Comparison of ENCODE assay signal across 6 cellular contexts in the genomic region with DNA sequence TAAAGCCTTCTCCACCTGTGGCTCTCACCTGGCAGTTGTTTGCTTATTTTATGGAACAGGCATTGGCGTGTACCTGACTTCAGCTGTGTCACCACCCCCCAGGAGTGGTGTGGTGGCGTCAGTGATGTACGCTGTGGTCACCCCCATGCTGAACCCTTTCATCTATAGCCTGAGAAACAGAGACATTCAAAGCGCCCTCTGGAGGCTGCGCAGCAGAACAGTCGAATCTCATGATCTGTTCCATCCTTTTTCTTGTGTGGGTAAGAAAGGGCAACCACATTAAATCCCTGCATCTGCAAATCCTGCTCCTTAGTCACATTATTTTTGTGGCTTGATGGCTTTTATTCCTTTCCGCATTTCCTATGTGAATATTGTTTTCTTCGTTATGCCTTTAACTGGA.
DNase-seq lines count a peak whose midpoint lies in the region; ATAC-seq, FAIRE-seq and TF ChIP-seq lines count a peak whose summit lies in the region.
"Not testable (repeated sequence)": the region's sequence is repeated elsewhere in the genome, so short reads cannot be mapped to it uniquely, and the experiment has no call there.

No MANE protein-coding gene starts in this region.

- H3K27me3 ChIP-seq in H1 (replicated peaks in 1 of 4; ENCODE audit: control insufficient read depth in 3 of 4, extremely low read depth in 1 of 4, insufficient read depth in 3 of 4, low read length in 3 of 4); HepG2 (ENCODE audit: control insufficient read depth in 1 of 2, insufficient read depth in 2 of 2, low read length in 2 of 2): not testable (repeated sequence)

- TF ChIP-seq EP300 in H1 (IDR thresholded peaks at IDR 0.05; ENCODE audit: borderline replicate concordance in 1 of 2, low read depth in 2 of 2, low read length in 2 of 2); HepG2 (IDR thresholded peaks at IDR 0.05; ENCODE audit: low read depth in 2 of 2, low read length in 2 of 2); HepG2 (CRISPR knock-in tag; IDR thresholded peaks at IDR 0.05; ENCODE audit: borderline replicate concordance): not testable (repeated sequence)

- not testable (repeated sequence) for FAIRE-seq in H1 (lab: Jason Lieb, UNC); HepG2 (lab: Jason Lieb, UNC)

- POLR2A ChIA-PET in H1 (lab: Charles Lee; ENCODE audit: partially characterized antibody); HepG2 (lab: Yijun Ruan, JAX): not testable (repeated sequence)

- in situ Hi-C loops in SK-MEL-5 (cut with HindIII; ENCODE audit: low pct_unique_long_range_greater_than_20kb, low sequenced_read_pairs); HepG2 (cut with HindIII; ENCODE audit: extremely low pct_ligation_motif_present, low pct_unique_long_range_greater_than_20kb): not testable (repeated sequence)

- H2BK15ac ChIP-seq in H1 (ENCODE audit: low read length) = not testable (repeated sequence)

- H3K23me2 ChIP-seq in H1 (ENCODE audit: low read depth, low read length) = not testable (repeated sequence)

- peak; percentile 24 to 37; a peak in 3 of 4 replicates for TF ChIP-seq RAD21 in H1 (IDR thresholded peaks at IDR 0.05 in 1 of 2, conservative IDR thresholded peaks at IDR 0.05 in 1 of 2; ENCODE audit: low read depth in 2 of 2, low read length in 2 of 2)
- TF ChIP-seq RAD21 in HepG2 (CRISPR knock-in tag; IDR thresholded peaks at IDR 0.05) = not testable (repeated sequence)

- H3K18ac ChIP-seq in H1 (ENCODE audit: extremely low read depth, low read length) = not testable (repeated sequence)

- H3K4ac ChIP-seq in H1 (replicated peaks; ENCODE audit: insufficient read length, low read depth, low read length) = not testable (repeated sequence)

- not testable (repeated sequence) for TF ChIP-seq POLR2A in H1 (IDR thresholded peaks at IDR 0.05; ENCODE audit: control extremely low read depth in 1 of 2, low read depth in 2 of 2, low read length in 2 of 2); HepG2 (IDR thresholded peaks at IDR 0.05; ENCODE audit: insufficient read depth in 1 of 2, low read depth in 2 of 2, low read length in 2 of 2)

- not testable (repeated sequence) for H3K9me3 ChIP-seq in H1 (ENCODE audit: insufficient read depth in 2 of 2, low read depth in 1 of 2, low read length in 1 of 2); HepG2 (ENCODE audit: low read length)

- BruUV-seq in HepG2 (replicated peaks; lab: Mats Ljungman, UMichigan) = not testable (repeated sequence)

- CTCF ChIA-PET in H1 (lab: Charles Lee; ENCODE audit: partially characterized antibody) = interaction anchor here (0.7 kb wide), 1 partner anchor 138 kb away, joined by 3 read pairs; no protein-coding TSS in a partner anchor
- CTCF ChIA-PET in HepG2 (lab: Yijun Ruan, JAX; ENCODE audit: low intra/inter-chr PET ratio, low total read pairs) = not testable (repeated sequence)

- not testable (repeated sequence) for H3K23ac ChIP-seq in H1 (ENCODE audit: insufficient read length)

- H2BK5ac ChIP-seq in H1 (ENCODE audit: low read depth, low read length) = not testable (repeated sequence)

- H3K4me3 ChIP-seq in Jurkat, Clone E6-1 (ENCODE audit: low read length); H1 (ENCODE audit: extremely low read depth in 1 of 4, insufficient read depth in 2 of 4, low read depth in 3 of 4, low read length in 4 of 4); HepG2 (replicated peaks in 1 of 3; ENCODE audit: insufficient read depth in 1 of 3, low read depth in 2 of 3, low read length in 3 of 3): not testable (repeated sequence)

- H3K79me1 ChIP-seq in H1 (ENCODE audit: low read depth, low read length) = not testable (repeated sequence)

- not testable (repeated sequence) for H2AK5ac ChIP-seq in H1 (ENCODE audit: low read depth, low read length)

- not testable (repeated sequence) for ATAC-seq in HepG2

- TF ChIP-seq CTCF in H1 (IDR thresholded peaks at IDR 0.05; ENCODE audit: control extremely low read depth in 1 of 3, insufficient read depth in 1 of 3, low read depth in 1 of 3, low read length in 3 of 3) = peak; percentile 4 to 40 (median 23); a peak in 3 of 4 replicates
- TF ChIP-seq CTCF in HepG2 (CRISPR knock-in tag; IDR thresholded peaks at IDR 0.05) = peak; percentile 20; the same call in 1 of the 2 replicates

- H2AFZ ChIP-seq in H1 (ENCODE audit: low read length); HepG2 (ENCODE audit: low read length): not testable (repeated sequence)

- H4K8ac ChIP-seq in H1 (ENCODE audit: extremely low read depth, insufficient read depth, low read length) = not testable (repeated sequence)

- H3K36me3 ChIP-seq in H1 (ENCODE audit: control insufficient read depth in 2 of 4, insufficient read depth in 4 of 4, low read length in 3 of 4); HepG2 (replicated peaks in 1 of 2; ENCODE audit: control insufficient read depth in 1 of 2, insufficient read depth in 2 of 2, low read length in 2 of 2): not testable (repeated sequence)

- not testable (repeated sequence) for H3K4me1 ChIP-seq in H1 (replicated peaks in 1 of 4; ENCODE audit: control insufficient read depth in 3 of 4, insufficient read depth in 4 of 4, low read length in 3 of 4); HepG2 (ENCODE audit: insufficient read depth, low read length)

- H3K4me2 ChIP-seq in H1 (ENCODE audit: insufficient read depth in 1 of 2, low read depth in 2 of 2, low read length in 2 of 2); HepG2 (ENCODE audit: low read depth, low read length): not testable (repeated sequence)

- peak; percentile 0 for DNase-seq in DMS53 treated with DMSO at 0.1 percent for 48 hours (lab: John Stamatoyannopoulos, UW; ENCODE audit: unreplicated experiment)
- peak; percentile 30 for DNase-seq in Jurkat, Clone E6-1 (ENCODE audit: low read depth, low spot score)
- peak; percentile 38 for DNase-seq in SK-MEL-5 (ENCODE audit: low read depth, low spot score)
- DNase-seq in H1 (ENCODE audit: low read depth in 1 of 2, low spot score in 2 of 2) = peak in 1 of 2 experiments; percentile 47
- peak; percentile 9 for DNase-seq in iPS DF 4.7 (ENCODE audit: extremely low read depth, low spot score)
- DNase-seq in HepG2 (ENCODE audit: low spot score) = not testable (repeated sequence)

- not testable (repeated sequence) for H3K79me2 ChIP-seq in H1 (ENCODE audit: control insufficient read depth in 1 of 2, insufficient read depth in 2 of 2, low read length in 2 of 2); HepG2 (ENCODE audit: insufficient read depth, low read length)

- 88% methylated on average over 8 of the region's 8 CpGs; no CpG with 5 or more reads in 1 of the 2 experiments for WGBS in H1 (ENCODE audit: extremely low coverage in 1 of 2, insufficient coverage in 1 of 2, insufficient read length in 1 of 2, insufficient replicate concordance in 2 of 2, low coverage in 1 of 2, low lambda C conversion rate in 2 of 2, missing lambda C conversion rate in 1 of 2), 2 experiments
- 15% methylated on average over 4 of the region's 8 CpGs for WGBS in HepG2 (ENCODE audit: low lambda C conversion rate)

- not testable (repeated sequence) for H2BK12ac ChIP-seq in H1 (ENCODE audit: low read depth, low read length)

- not testable (repeated sequence) for H3K27ac ChIP-seq in H1 (ENCODE audit: low read depth, low read length); HepG2 (ENCODE audit: extremely low read length, insufficient read depth, low read length)

- H2BK120ac ChIP-seq in H1 (replicated peaks; ENCODE audit: low read depth, low read length) = not testable (repeated sequence)

- H4K5ac ChIP-seq in H1 (ENCODE audit: insufficient read length, low read depth, low read length) = not testable (repeated sequence)

- not testable (repeated sequence) for H3K9ac ChIP-seq in H1 (replicated peaks in 1 of 4; ENCODE audit: extremely low read depth in 1 of 4, low read depth in 3 of 4, low read length in 3 of 4); HepG2 (ENCODE audit: insufficient read depth, low read depth, low read length)

- not testable (repeated sequence) for H3K56ac ChIP-seq in H1 (replicated peaks; ENCODE audit: insufficient read length, low read depth, low read length)

- not testable (repeated sequence) for H2BK20ac ChIP-seq in H1 (ENCODE audit: low read length)

- H4K91ac ChIP-seq in H1 (replicated peaks; ENCODE audit: insufficient read length, low read length) = not testable (repeated sequence)

- not testable (repeated sequence) for H4K20me1 ChIP-seq in H1 (replicated peaks in 1 of 2; ENCODE audit: control insufficient read depth in 1 of 2, insufficient read depth in 2 of 2, low read length in 2 of 2); HepG2 (ENCODE audit: insufficient read depth, low read length)

- H3K14ac ChIP-seq in H1 (ENCODE audit: insufficient read length) = not testable (repeated sequence)

- intact Hi-C loops in HepG2 (cut with micrococcal nuclease; ENCODE audit: unreplicated experiment) = not testable (repeated sequence)
